In genomic region chr10:59729167-59729566, GRCh38 we compare ENCODE assay signal across 16 cellular contexts. TPM values are rescaled to one million over a fixed set of nuclear protein-coding genes. Genes with fewer than 3 reads are reported as not detected.
"Had no signal": no experiment of that assay in that cellular context is flagged by ENCODE, and none has a peak within 500 bp of the region (broad histone marks: within the 10 kb centered on the region; RNA-seq: fewer than 3 reads in every experiment).

No MANE protein-coding gene starts in this region.

RNA-seq across cellular contexts. Expression of gene SLC16A9, which starts 19.5 kb away (rescaled TPM):
- total RNA-seq: naive thymus-derived CD8-positive, alpha-beta T cell had no signal
- polyA plus RNA-seq: naive thymus-derived CD8-positive, alpha-beta T cell had no signal

RNA-seq across cellular contexts. Expression of gene MRLN, which starts 24.1 kb away (rescaled TPM):
- total RNA-seq: naive thymus-derived CD8-positive, alpha-beta T cell; natural killer cell treated with Interleukin-12 subunit alpha and Interleukin-12 subunit beta and Interleukin-15 and Interleukin-18, amount 100 ng/mL, for 72 hours; neural crest cell; omental fat pad; osteocyte; prostate gland; pulmonary artery endothelial cell; right atrium auricular region; sciatic nerve; smooth muscle cell; spleen; suprapubic skin; testis; transverse colon; ureter; vagina had no signal
- polyA plus RNA-seq: naive thymus-derived CD8-positive, alpha-beta T cell; smooth muscle cell; spleen had no signal
